In genomic region chr1:185775505-185775904, GRCh38 we compare ENCODE assay signal across 15 cellular contexts. TPM values are rescaled to one million over a fixed set of nuclear protein-coding genes. Genes with fewer than 3 reads are reported as not detected.
DNase-seq lines count a peak whose midpoint lies in the region; ATAC-seq, FAIRE-seq and TF ChIP-seq lines count a peak whose summit lies in the region.
"Had no signal": no experiment of that assay in that cellular context is flagged by ENCODE, and none has a peak within 500 bp of the region (broad histone marks: within the 10 kb centered on the region; RNA-seq: fewer than 3 reads in every experiment).

No MANE protein-coding gene starts in this region.

- H3K27ac Mint-ChIP-seq in WTC11 (peak overlapping the region; percentile 18), neural crest cell (ENCODE audit: unreplicated experiment) (peak overlapping the region; percentile 58)
- H3K27ac Mint-ChIP-seq: naive thymus-derived CD8-positive, alpha-beta T cell had no signal

- H3K27ac ChIP-seq in ovary: no peak overlapping the region
- no peak overlapping the region for H3K27ac ChIP-seq in ascending aorta
- H3K27ac ChIP-seq: 22Rv1, C4-2B, epithelial cell of prostate had no signal

- FAIRE-seq in urothelium cell line (lab: Jason Lieb, UNC): no peak
- FAIRE-seq: K562 had no signal

- POLR2A ChIA-PET in WTC11 (lab: Charles Lee): interaction anchor here (0.6 kb wide), 1 partner anchor 77 kb away, joined by 8 read pairs; no protein-coding TSS in a partner anchor

- TF ChIP-seq EP300 in ovary (IDR thresholded peaks at IDR 0.05): no peak

- peak; percentile 72 for ATAC-seq in WTC11
- ATAC-seq: K562; naive thymus-derived CD8-positive, alpha-beta T cell had no signal

- H3K9me3 Mint-ChIP-seq in WTC11: peaks cover 8% of the 10 kb centered on the region
- no peaks in the 10 kb centered on the region for H3K9me3 Mint-ChIP-seq in neural crest cell

- H3K4me3 Mint-ChIP-seq in WTC11 (no peak overlapping the region), neural crest cell (peak overlapping the region; percentile 17)
- H3K4me3 Mint-ChIP-seq: naive thymus-derived CD8-positive, alpha-beta T cell had no signal

- H3K9me3 ChIP-seq in ovary (no peaks in the 10 kb centered on the region), ascending aorta (no peaks in the 10 kb centered on the region)

- CTCF ChIA-PET in WTC11 (lab: Charles Lee): interaction anchor here (1.3 kb wide), 1 partner anchor 38 kb away, joined by 3 read pairs; no protein-coding TSS in a partner anchor

- H3K36me3 Mint-ChIP-seq in WTC11: peaks cover 6% of the 10 kb centered on the region; the same call in 1 of the 2 replicates
- H3K36me3 Mint-ChIP-seq in neural crest cell (ENCODE audit: low read depth): peaks cover 6% of the 10 kb centered on the region
- H3K36me3 Mint-ChIP-seq: naive thymus-derived CD8-positive, alpha-beta T cell had no signal

- H3K36me3 ChIP-seq in ovary: no peaks in the 10 kb centered on the region
- H3K36me3 ChIP-seq in ascending aorta: no peaks in the 10 kb centered on the region

- no peak for TF ChIP-seq POLR2A in ovary (IDR thresholded peaks at IDR 0.05)

- H3K27me3 ChIP-seq in ovary (no peaks in the 10 kb centered on the region), ascending aorta (no peaks in the 10 kb centered on the region)

- no peak for TF ChIP-seq CTCF in WTC11 (IDR thresholded peaks at IDR 0.05)
- TF ChIP-seq CTCF in neural crest cell (conservative IDR thresholded peaks at IDR 0.05): no peak
- no peak for TF ChIP-seq CTCF in ovary (IDR thresholded peaks at IDR 0.05)
- TF ChIP-seq CTCF in ascending aorta (IDR thresholded peaks at IDR 0.05): no peak

- H3K4me1 Mint-ChIP-seq in WTC11: peaks cover 26% of the 10 kb centered on the region
- peaks cover 35% of the 10 kb centered on the region for H3K4me1 Mint-ChIP-seq in neural crest cell
- H3K4me1 Mint-ChIP-seq: naive thymus-derived CD8-positive, alpha-beta T cell had no signal

- intact Hi-C loops in ovary (cut with DNase I): no loop called here
- intact Hi-C loops in ascending aorta (cut with DNase I): no loop called here

- no peaks in the 10 kb centered on the region for H3K27me3 Mint-ChIP-seq in WTC11 (ENCODE audit: low read depth)
- H3K27me3 Mint-ChIP-seq in neural crest cell (ENCODE audit: low read depth): no peaks in the 10 kb centered on the region

- DNase-seq in NCI-H1092 treated with DMSO at 0.1 percent for 48 hours (lab: John Stamatoyannopoulos, UW) (peak; percentile 26), NCI-H1092 (lab: John Stamatoyannopoulos, UW) (no peak), NCI-H2171 (lab: John Stamatoyannopoulos, UW) (peak; percentile 76), WTC11 (ENCODE audit: low spot score) (no peak), neural crest cell (ENCODE audit: low read depth, low spot score) (no peak), urothelium cell line (ENCODE audit: low spot score) (no peak), ovary (no peak), ascending aorta (ENCODE audit: low spot score in 2 of 2) (no peak)
- DNase-seq: activated CD4-positive, alpha-beta T cell treated with anti-CD3 and anti-CD28 coated beads, Interleukin-2, amount 50 U/mL, for 48 hours; naive thymus-derived CD8-positive, alpha-beta T cell; NCI-H187 treated with DMSO at 0.1 percent for 48 hours had no signal

- H3K4me1 ChIP-seq in ovary (ENCODE audit: insufficient read depth) (no peaks in the 10 kb centered on the region), ascending aorta (no peaks in the 10 kb centered on the region)

- H3K4me3 ChIP-seq in ovary: no peak overlapping the region
- H3K4me3 ChIP-seq in ascending aorta: no peak overlapping the region
- H3K4me3 ChIP-seq: K562 had no signal

TF ChIP-seq in WTC11, 78 proteins besides CTCF, POLR2A, EP300 and RAD21:
- no peak for TF ChIP-seq CDX4 (CRISPR knock-in tag; IDR thresholded peaks at IDR 0.05; ENCODE audit: borderline replicate concordance)
- no peak for TF ChIP-seq ATF3 (CRISPR knock-in tag; conservative IDR thresholded peaks at IDR 0.05)
- TF ChIP-seq FOXP1 (CRISPR knock-in tag; IDR thresholded peaks at IDR 0.05; ENCODE audit: borderline replicate concordance): no peak
- TF ChIP-seq PRRX2 (CRISPR knock-in tag; IDR thresholded peaks at IDR 0.05): no peak
- no peak for TF ChIP-seq ZNF512 (CRISPR knock-in tag; IDR thresholded peaks at IDR 0.05; ENCODE audit: borderline replicate concordance)
TF ChIP-seq in WTC11: peak in this region for 0.

RNA-seq across cellular contexts. Expression of gene HMCN1, which starts 41.3 kb away (rescaled TPM):
- total RNA-seq in WTC11 (2021) (5.6 to 10.6 TPM (median 10.5 TPM) in 3 replicates), neural crest cell (16.6 and 18.1 TPM in 2 replicates), ovary (1 to 10 TPM; 1.4 to 9.8 (median 3.0) TPM), ascending aorta (61.7 TPM)
- 10 to 100 TPM in 1 of 2 donors, 1 to 10 TPM in 1; 3.8 to 26.6 TPM for polyA plus RNA-seq in ovary
- polyA plus RNA-seq: naive thymus-derived CD8-positive, alpha-beta T cell had no signal

Comparison
In these comparisons a context has a peak if more than half of its experiments do, and no peak if none do; other contexts are left out.
1. DNase-seq: peak in NCI-H1092 treated with DMSO at 0.1 percent for 48 hours (single experiment) and NCI-H2171 (single experiment); none in NCI-H1092 (single experiment), WTC11 (single experiment), neural crest cell (single experiment), urothelium cell line (single experiment), ovary (0 of 5) and ascending aorta (0 of 2).